In genomic region chr12:130066742-130067141, GRCh38 we compare ENCODE assay signal across 3 cellular contexts.
"Had no signal": no experiment of that assay in that cellular context is flagged by ENCODE, and none has a peak within 500 bp of the region (broad histone marks: within the 10 kb centered on the region; RNA-seq: fewer than 3 reads in every experiment).

No MANE protein-coding gene starts in this region.

- ATAC-seq: GM12878 had no signal

- DNase-seq: GDM1, GF-D8 had no signal

- H3K4me3 ChIP-seq: GM12878 had no signal
